Comparison of ENCODE assay signal across 8 cellular contexts in genomic region chr12:108622425-108622824, GRCh38. TPM values are rescaled to one million over a fixed set of nuclear protein-coding genes. Genes with fewer than 3 reads are reported as not detected.
A peak's percentile ranks its signal among the peaks of the same experiment; 100 is the strongest.
DNase-seq lines count a peak whose midpoint lies in the region; ATAC-seq and TF ChIP-seq lines count a peak whose summit lies in the region.

No MANE protein-coding gene starts in this region.

- H3K27ac Mint-ChIP-seq in activated naive CD4-positive, alpha-beta T cell treated with anti-CD3 and anti-CD28 coated beads, Interleukin-2, amount 50 U/mL, for 24 hours: peak overlapping the region; percentile 96
- H3K27ac Mint-ChIP-seq in T-helper 17 cell (peak overlapping the region; percentile 96), type B pancreatic cell (peak overlapping the region; percentile 76)

- H3K4me3 ChIP-seq in heart right ventricle (no peak overlapping the region), adrenal gland (no peak overlapping the region)

- no peaks in the 10 kb centered on the region for H3K9me3 ChIP-seq in T-helper 17 cell (ENCODE audit: control insufficient read depth, low read length, poor library complexity, severe bottlenecking)
- no peaks in the 10 kb centered on the region for H3K9me3 ChIP-seq in heart right ventricle
- H3K9me3 ChIP-seq in adrenal gland (replicated peaks in 1 of 3): no peaks in the 10 kb centered on the region

- H3K27me3 ChIP-seq in heart right ventricle: no peaks in the 10 kb centered on the region
- H3K27me3 ChIP-seq in adrenal gland: no peaks in the 10 kb centered on the region

- H3K4me3 Mint-ChIP-seq in activated naive CD4-positive, alpha-beta T cell treated with anti-CD3 and anti-CD28 coated beads, Interleukin-2, amount 50 U/mL, for 24 hours: no peak overlapping the region
- H3K4me3 Mint-ChIP-seq in T-helper 17 cell: peak overlapping the region; percentile 79
- H3K4me3 Mint-ChIP-seq in type B pancreatic cell: no peak overlapping the region

- H3K36me3 ChIP-seq in heart right ventricle: peaks cover 0 to 50% (median 0%) of the 10 kb centered on the region in 9 donors
- H3K36me3 ChIP-seq in adrenal gland (replicated peaks in 1 of 2): no peaks in the 10 kb centered on the region

- no peak for DNase-seq in activated naive CD4-positive, alpha-beta T cell treated with Interleukin-2 at 50 U/mL for 16 hours
- no peak for DNase-seq in T-helper 17 cell
- DNase-seq in heart right ventricle: peak in 1 of 2 donors; percentile 65
- DNase-seq in type B pancreatic cell (ENCODE audit: extremely low spot score, unreplicated experiment): no peak
- no peak for DNase-seq in dedifferentiated amniotic fluid mesenchymal stem cell (ENCODE audit: extremely low spot score)
- DNase-seq in adrenal gland: no peak

- H3K36me3 Mint-ChIP-seq in activated naive CD4-positive, alpha-beta T cell treated with anti-CD3 and anti-CD28 coated beads, Interleukin-2, amount 50 U/mL, for 24 hours: peaks cover 14% of the 10 kb centered on the region
- H3K36me3 Mint-ChIP-seq in T-helper 17 cell (ENCODE audit: low read depth) (peaks cover 12% of the 10 kb centered on the region), type B pancreatic cell (no peaks in the 10 kb centered on the region)

- H3K27ac ChIP-seq in heart right ventricle (peak overlapping the region in 7 of 10 donors; percentile 9 to 73 (median 57)), adrenal gland (no peak overlapping the region)

- ATAC-seq in T-helper 17 cell (peak; percentile 40), heart right ventricle (peak; percentile 57 to 85 (median 76)), HG02981 (IDR thresholded peaks at IDR 0.05; ENCODE audit: unreplicated experiment) (no peak)

- H3K4me1 ChIP-seq in heart right ventricle (peaks cover 0 to 59% (median 14%) of the 10 kb centered on the region in 9 donors), adrenal gland (replicated peaks in 1 of 2) (peaks cover 5 to 16% of the 10 kb centered on the region in 2 donors)

- intact Hi-C loops in heart right ventricle (cut with DNase I) (no loop called here), adrenal gland (cut with DNase I) (no loop called here)

- TF ChIP-seq CTCF in heart right ventricle (IDR thresholded peaks at IDR 0.05) (no peak), type B pancreatic cell (conservative IDR thresholded peaks at IDR 0.05) (no peak), adrenal gland (IDR thresholded peaks at IDR 0.05) (no peak)

- H3K4me1 Mint-ChIP-seq in activated naive CD4-positive, alpha-beta T cell treated with anti-CD3 and anti-CD28 coated beads, Interleukin-2, amount 50 U/mL, for 24 hours: peaks cover 62% of the 10 kb centered on the region
- H3K4me1 Mint-ChIP-seq in T-helper 17 cell: peaks cover 53% of the 10 kb centered on the region
- H3K4me1 Mint-ChIP-seq in type B pancreatic cell (ENCODE audit: unreplicated experiment): peaks cover 22% of the 10 kb centered on the region

- 45 to 60% methylated on average over 4 of the region's 4 CpGs for WGBS in heart right ventricle, 2 donors
- whole genome bisulfite sequencing in adrenal gland, 4 donors: 45 to 61% (median 56%) methylated on average over 3 to 4 of the region's 4 CpGs

- no peaks in the 10 kb centered on the region for H3K9me3 Mint-ChIP-seq in activated naive CD4-positive, alpha-beta T cell treated with anti-CD3 and anti-CD28 coated beads, Interleukin-2, amount 50 U/mL, for 24 hours
- H3K9me3 Mint-ChIP-seq in type B pancreatic cell: peaks cover 3% of the 10 kb centered on the region

- H3K27me3 Mint-ChIP-seq in activated naive CD4-positive, alpha-beta T cell treated with anti-CD3 and anti-CD28 coated beads, Interleukin-2, amount 50 U/mL, for 24 hours: no peaks in the 10 kb centered on the region
- H3K27me3 Mint-ChIP-seq in T-helper 17 cell: no peaks in the 10 kb centered on the region
- H3K27me3 Mint-ChIP-seq in type B pancreatic cell: peaks cover 3% of the 10 kb centered on the region

- no peak for TF ChIP-seq POLR2A in adrenal gland (IDR thresholded peaks at IDR 0.05)

RNA-seq across cellular contexts. Expression of gene SELPLG, which starts 11.3 kb away (rescaled TPM):
- total RNA-seq in T-helper 17 cell: 100 to 1,000 TPM in 1 of 2 donors, 10 to 100 TPM in 1; 91.3 to 131 TPM
- 10 to 100 TPM in 1 of 10 donors, 1 to 10 TPM in 9; 1.5 to 17.6 (median 2.4) TPM for total RNA-seq in heart right ventricle
- 1 to 10 TPM in 1 of 2 donors, under 1 TPM in 1; 0.88 to 3.9 TPM for polyA plus RNA-seq in heart right ventricle
- 0.31 and 0.48 TPM in 2 replicates for total RNA-seq in type B pancreatic cell (ENCODE audit: low replicate concordance)
- 10 to 100 TPM in 7 of 8 donors, 1 to 10 TPM in 1; 9.4 to 46.1 (median 16.0) TPM for total RNA-seq in adrenal gland
- polyA plus RNA-seq in adrenal gland: 1 to 10 TPM; 3.3 to 4.8 (median 3.8) TPM

RNA-seq across cellular contexts. Expression of gene TMEM119, which starts 24.5 kb away (rescaled TPM):
- total RNA-seq in T-helper 17 cell (1 to 10 TPM; 3.9 to 5.0 TPM), heart right ventricle (1 to 10 TPM in 8 of 10 donors, under 1 TPM in 2; 0.57 to 6.9 (median 2.0) TPM), type B pancreatic cell (ENCODE audit: low replicate concordance) (0.33 and 27.2 TPM in 2 replicates), adrenal gland (10 to 100 TPM in 3 of 8 donors, 1 to 10 TPM in 5; 3.8 to 14.8 (median 7.1) TPM)
- polyA plus RNA-seq in heart right ventricle (1 to 10 TPM; 1.0 to 2.2 TPM), adrenal gland (10 to 100 TPM in 1 of 3 donors, 1 to 10 TPM in 2; 3.1 to 12.4 (median 5.6) TPM)

Comparison
In these comparisons a context has a peak if more than half of its experiments do, and no peak if none do; other contexts are left out.
1. H3K27ac ChIP-seq: peak in heart right ventricle (7 of 10); none in adrenal gland (0 of 5).
2. Peak in every context shown above with its lines, with median percentiles within 50 percentile points of each other: H3K27ac Mint-ChIP-seq.